ENCODE assay signal across 15 cellular contexts in genomic region chr19:47155141-47155540, GRCh38. TPM values are rescaled to one million over a fixed set of nuclear protein-coding genes. Genes with fewer than 3 reads are reported as not detected.
DNase-seq lines count a peak whose midpoint lies in the region; ATAC-seq and TF ChIP-seq lines count a peak whose summit lies in the region.
"Had no signal": no experiment of that assay in that cellular context is flagged by ENCODE, and none has a peak within 500 bp of the region (broad histone marks: within the 10 kb centered on the region; RNA-seq: fewer than 3 reads in every experiment).

No MANE protein-coding gene starts in this region.

- H3K4me3 Mint-ChIP-seq in T-helper 1 cell treated with Interleukin-12 subunit alpha and Interleukin-12 subunit beta and Interleukin-4 antibody, amounts not matched to agents 30 μg/mL and 1 μg/mL, for 36 hours = no peak overlapping the region
- no peak overlapping the region for H3K4me3 Mint-ChIP-seq in activated naive CD8-positive, alpha-beta T cell treated with anti-CD3 and anti-CD28 coated beads for 36 hours
- no peak overlapping the region for H3K4me3 Mint-ChIP-seq in Calu3 (ENCODE audit: low read depth, unreplicated experiment)

- peak overlapping the region; percentile 20 for H3K27ac Mint-ChIP-seq in T-helper 1 cell treated with Interleukin-12 subunit alpha and Interleukin-12 subunit beta and Interleukin-4 antibody, amounts not matched to agents 30 μg/mL and 1 μg/mL, for 36 hours
- peak overlapping the region; percentile 32 for H3K27ac Mint-ChIP-seq in activated naive CD8-positive, alpha-beta T cell treated with anti-CD3 and anti-CD28 coated beads for 36 hours
- H3K27ac Mint-ChIP-seq in Calu3 (ENCODE audit: unreplicated experiment) = no peak overlapping the region

- no peak for TF ChIP-seq CTCF in heart right ventricle (IDR thresholded peaks at IDR 0.05)
- TF ChIP-seq CTCF in spleen (IDR thresholded peaks at IDR 0.05 in 8 of 11, conservative IDR thresholded peaks at IDR 0.05 in 3 of 11) = no peak
- TF ChIP-seq CTCF in Calu3 (IDR thresholded peaks at IDR 0.05; ENCODE audit: unreplicated experiment) = no peak
- no peak for TF ChIP-seq CTCF in WERI-Rb-1 (IDR thresholded peaks at IDR 0.05; ENCODE audit: low read depth, low read length)

- no peaks in the 10 kb centered on the region for H3K27me3 Mint-ChIP-seq in T-helper 1 cell treated with Interleukin-12 subunit alpha and Interleukin-12 subunit beta and Interleukin-4 antibody, amounts not matched to agents 30 μg/mL and 1 μg/mL, for 36 hours (ENCODE audit: low read depth)
- H3K27me3 Mint-ChIP-seq in activated naive CD8-positive, alpha-beta T cell treated with anti-CD3 and anti-CD28 coated beads for 36 hours = no peaks in the 10 kb centered on the region
- no peaks in the 10 kb centered on the region for H3K27me3 Mint-ChIP-seq in Calu3 (ENCODE audit: unreplicated experiment)

- peaks cover 59% of the 10 kb centered on the region for H3K36me3 Mint-ChIP-seq in T-helper 1 cell treated with Interleukin-12 subunit alpha and Interleukin-12 subunit beta and Interleukin-4 antibody, amounts not matched to agents 30 μg/mL and 1 μg/mL, for 36 hours (ENCODE audit: low read depth)
- peaks cover 64% of the 10 kb centered on the region for H3K36me3 Mint-ChIP-seq in activated naive CD8-positive, alpha-beta T cell treated with anti-CD3 and anti-CD28 coated beads for 36 hours
- peaks cover 85% of the 10 kb centered on the region for H3K36me3 Mint-ChIP-seq in Calu3 (ENCODE audit: insufficient read depth, unreplicated experiment)

- intact Hi-C loops in heart right ventricle (cut with DNase I) = loop anchor here in 3 of 10 donors (5.0 kb wide), 2 partner anchors 37 to 47 kb away; no protein-coding TSS in a partner anchor
- intact Hi-C loops in spleen (cut with DNase I; ENCODE audit: low total_unique reads) = no loop called here
- intact Hi-C loops in Calu3 (cut with micrococcal nuclease; ENCODE audit: unreplicated experiment) = no loop called here

- BruUV-seq in Calu3 (replicated peaks; lab: Mats Ljungman, UMichigan) = no TSS peak

- H3K4me3 ChIP-seq in heart right ventricle (no peak overlapping the region), spleen (no peak overlapping the region), WERI-Rb-1 (ENCODE audit: low read depth, low read length) (no peak overlapping the region)

- H3K4me1 Mint-ChIP-seq in T-helper 1 cell treated with Interleukin-12 subunit alpha and Interleukin-12 subunit beta and Interleukin-4 antibody, amounts not matched to agents 30 μg/mL and 1 μg/mL, for 36 hours (ENCODE audit: low read depth) = peaks cover 36% of the 10 kb centered on the region
- peaks cover 52% of the 10 kb centered on the region for H3K4me1 Mint-ChIP-seq in activated naive CD8-positive, alpha-beta T cell treated with anti-CD3 and anti-CD28 coated beads for 36 hours
- H3K4me1 Mint-ChIP-seq in Calu3 (ENCODE audit: low read depth, unreplicated experiment) = peaks cover 45% of the 10 kb centered on the region

- WGBS in heart right ventricle, 2 donors = 65 to 67% methylated on average over 7 of the region's 7 CpGs
- 69 to 87% (median 73%) methylated on average over 7 of the region's 7 CpGs for WGBS in spleen, 5 donors

- H3K4me1 ChIP-seq in heart right ventricle = peaks cover 15 to 61% (median 45%) of the 10 kb centered on the region in 9 donors
- peaks cover 46 to 86% (median 69%) of the 10 kb centered on the region in 6 donors for H3K4me1 ChIP-seq in spleen

- TF ChIP-seq POLR2A in spleen (IDR thresholded peaks at IDR 0.05) = no peak

- H3K9me3 Mint-ChIP-seq in T-helper 1 cell treated with Interleukin-12 subunit alpha and Interleukin-12 subunit beta and Interleukin-4 antibody, amounts not matched to agents 30 μg/mL and 1 μg/mL, for 36 hours = no peaks in the 10 kb centered on the region
- H3K9me3 Mint-ChIP-seq in activated naive CD8-positive, alpha-beta T cell treated with anti-CD3 and anti-CD28 coated beads for 36 hours = no peaks in the 10 kb centered on the region
- no peaks in the 10 kb centered on the region for H3K9me3 Mint-ChIP-seq in Calu3 (ENCODE audit: low read depth, unreplicated experiment)

- H3K9me3 ChIP-seq in heart right ventricle = no peaks in the 10 kb centered on the region
- H3K9me3 ChIP-seq in spleen = no peaks in the 10 kb centered on the region
- H3K9me3 ChIP-seq in WERI-Rb-1 (ENCODE audit: severe bottlenecking) = no peaks in the 10 kb centered on the region

- peaks cover 0 to 88% (median 41%) of the 10 kb centered on the region in 9 donors for H3K36me3 ChIP-seq in heart right ventricle
- H3K36me3 ChIP-seq in spleen = peaks cover 5 to 86% (median 48%) of the 10 kb centered on the region in 6 donors
- peaks cover 92% of the 10 kb centered on the region for H3K36me3 ChIP-seq in WERI-Rb-1

- H3K27me3 ChIP-seq in heart right ventricle (no peaks in the 10 kb centered on the region), spleen (replicated peaks in 1 of 7) (no peaks in the 10 kb centered on the region), WERI-Rb-1 (ENCODE audit: insufficient read depth, low read depth, severe bottlenecking) (no peaks in the 10 kb centered on the region)

- DNase-seq in T-helper 1 cell (no peak), heart right ventricle (no peak), spleen (no peak), Calu3 (no peak), NCI-H128 (lab: John Stamatoyannopoulos, UW; ENCODE audit: unreplicated experiment) (no peak), WERI-Rb-1 (no peak)
- DNase-seq in activated naive CD8-positive, alpha-beta T cell treated with anti-CD3 and anti-CD28 coated beads for 36 hours = no peak
- DNase-seq: 8988T; activated CD8-positive, alpha-beta memory T cell treated with anti-CD3 and anti-CD28 coated beads, Interleukin-2, amount 50 U/mL, for 4 hours; DMS53; GOT3; MV-4-11; NCI-H446 treated with DMSO at 0.1 percent for 48 hours had no signal

- CTCF ChIA-PET in Calu3 (lab: Charles Lee) = interaction anchor here (0.6 to 1.1 kb wide), 2 partner anchors 42 to 74 kb away, joined by 3 to 6 read pairs; partner anchors contain the start of gene ZC3H4

- H3K27ac ChIP-seq in heart right ventricle = peak overlapping the region in 6 of 10 donors; percentile 1 to 95 (median 38)
- peak overlapping the region; percentile 5 to 91 (median 75) for H3K27ac ChIP-seq in spleen
- H3K27ac ChIP-seq in WERI-Rb-1 = no peak overlapping the region

- ATAC-seq in heart right ventricle = peak in 3 of 8 donors; percentile 3 to 67 (median 51)
- ATAC-seq: sciatic nerve had no signal

RNA-seq across cellular contexts. Expression of gene SAE1, which starts 24.5 kb away (rescaled TPM):
- total RNA-seq in activated naive CD8-positive, alpha-beta T cell treated with anti-CD3 and anti-CD28 coated beads for 36 hours = 100 to 1,000 TPM; 141 to 149 TPM
- 10 to 100 TPM; 32.5 to 53.3 (median 45.5) TPM for total RNA-seq in heart right ventricle
- 10 to 100 TPM; 11.9 to 60.2 TPM for polyA plus RNA-seq in heart right ventricle
- total RNA-seq in spleen = 10 to 100 TPM; 42.7 to 72.4 (median 59.5) TPM
- 10 to 100 TPM; 28.1 to 53.3 (median 43.9) TPM for polyA plus RNA-seq in spleen
- 169 and 174 TPM in 2 replicates for total RNA-seq in Calu3 (2022)

RNA-seq across cellular contexts. Expression of gene ZC3H4, which starts 41.6 kb away (rescaled TPM):
- 100 to 1,000 TPM; 103 to 110 TPM for total RNA-seq in activated naive CD8-positive, alpha-beta T cell treated with anti-CD3 and anti-CD28 coated beads for 36 hours
- total RNA-seq in heart right ventricle (10 to 100 TPM; 19.5 to 32.8 (median 26.1) TPM), spleen (10 to 100 TPM; 26.8 to 68.7 (median 44.1) TPM), Calu3 (2022) (73.0 and 85.2 TPM in 2 replicates)
- polyA plus RNA-seq in heart right ventricle (10 to 100 TPM in 1 of 2 donors, 1 to 10 TPM in 1; 4.5 to 13.8 TPM), spleen (10 to 100 TPM in 1 of 3 donors, 1 to 10 TPM in 2; 6.0 to 14.2 (median 7.5) TPM)
